Comparison of ENCODE assay signal across 1 cellular context in the genomic region with DNA sequence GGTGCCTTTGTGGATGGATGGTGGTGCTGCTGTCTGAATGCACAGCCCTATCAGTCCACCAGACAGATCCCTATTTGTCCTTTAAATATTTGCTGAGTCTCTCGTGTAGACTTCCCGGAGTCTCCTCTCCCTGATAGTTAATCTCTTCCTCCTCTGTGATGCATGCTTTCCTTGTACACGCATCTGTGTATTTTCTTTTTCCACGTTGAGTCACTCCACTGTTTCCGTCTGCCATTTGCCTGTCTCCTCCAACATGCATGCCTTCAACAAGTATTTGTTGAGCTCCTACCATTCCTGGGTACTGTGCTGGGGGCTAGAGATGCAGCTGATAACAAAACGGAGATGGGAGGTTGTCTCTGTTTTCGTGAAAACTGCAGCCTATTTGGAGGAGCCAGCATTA.
TF ChIP-seq lines count a peak whose summit lies in the region.

No MANE protein-coding gene starts in this region.

TF ChIP-seq in GM23338, 12 proteins besides CTCF, POLR2A, EP300 and RAD21 (continued from another document):
- TF ChIP-seq, protein P1, sequence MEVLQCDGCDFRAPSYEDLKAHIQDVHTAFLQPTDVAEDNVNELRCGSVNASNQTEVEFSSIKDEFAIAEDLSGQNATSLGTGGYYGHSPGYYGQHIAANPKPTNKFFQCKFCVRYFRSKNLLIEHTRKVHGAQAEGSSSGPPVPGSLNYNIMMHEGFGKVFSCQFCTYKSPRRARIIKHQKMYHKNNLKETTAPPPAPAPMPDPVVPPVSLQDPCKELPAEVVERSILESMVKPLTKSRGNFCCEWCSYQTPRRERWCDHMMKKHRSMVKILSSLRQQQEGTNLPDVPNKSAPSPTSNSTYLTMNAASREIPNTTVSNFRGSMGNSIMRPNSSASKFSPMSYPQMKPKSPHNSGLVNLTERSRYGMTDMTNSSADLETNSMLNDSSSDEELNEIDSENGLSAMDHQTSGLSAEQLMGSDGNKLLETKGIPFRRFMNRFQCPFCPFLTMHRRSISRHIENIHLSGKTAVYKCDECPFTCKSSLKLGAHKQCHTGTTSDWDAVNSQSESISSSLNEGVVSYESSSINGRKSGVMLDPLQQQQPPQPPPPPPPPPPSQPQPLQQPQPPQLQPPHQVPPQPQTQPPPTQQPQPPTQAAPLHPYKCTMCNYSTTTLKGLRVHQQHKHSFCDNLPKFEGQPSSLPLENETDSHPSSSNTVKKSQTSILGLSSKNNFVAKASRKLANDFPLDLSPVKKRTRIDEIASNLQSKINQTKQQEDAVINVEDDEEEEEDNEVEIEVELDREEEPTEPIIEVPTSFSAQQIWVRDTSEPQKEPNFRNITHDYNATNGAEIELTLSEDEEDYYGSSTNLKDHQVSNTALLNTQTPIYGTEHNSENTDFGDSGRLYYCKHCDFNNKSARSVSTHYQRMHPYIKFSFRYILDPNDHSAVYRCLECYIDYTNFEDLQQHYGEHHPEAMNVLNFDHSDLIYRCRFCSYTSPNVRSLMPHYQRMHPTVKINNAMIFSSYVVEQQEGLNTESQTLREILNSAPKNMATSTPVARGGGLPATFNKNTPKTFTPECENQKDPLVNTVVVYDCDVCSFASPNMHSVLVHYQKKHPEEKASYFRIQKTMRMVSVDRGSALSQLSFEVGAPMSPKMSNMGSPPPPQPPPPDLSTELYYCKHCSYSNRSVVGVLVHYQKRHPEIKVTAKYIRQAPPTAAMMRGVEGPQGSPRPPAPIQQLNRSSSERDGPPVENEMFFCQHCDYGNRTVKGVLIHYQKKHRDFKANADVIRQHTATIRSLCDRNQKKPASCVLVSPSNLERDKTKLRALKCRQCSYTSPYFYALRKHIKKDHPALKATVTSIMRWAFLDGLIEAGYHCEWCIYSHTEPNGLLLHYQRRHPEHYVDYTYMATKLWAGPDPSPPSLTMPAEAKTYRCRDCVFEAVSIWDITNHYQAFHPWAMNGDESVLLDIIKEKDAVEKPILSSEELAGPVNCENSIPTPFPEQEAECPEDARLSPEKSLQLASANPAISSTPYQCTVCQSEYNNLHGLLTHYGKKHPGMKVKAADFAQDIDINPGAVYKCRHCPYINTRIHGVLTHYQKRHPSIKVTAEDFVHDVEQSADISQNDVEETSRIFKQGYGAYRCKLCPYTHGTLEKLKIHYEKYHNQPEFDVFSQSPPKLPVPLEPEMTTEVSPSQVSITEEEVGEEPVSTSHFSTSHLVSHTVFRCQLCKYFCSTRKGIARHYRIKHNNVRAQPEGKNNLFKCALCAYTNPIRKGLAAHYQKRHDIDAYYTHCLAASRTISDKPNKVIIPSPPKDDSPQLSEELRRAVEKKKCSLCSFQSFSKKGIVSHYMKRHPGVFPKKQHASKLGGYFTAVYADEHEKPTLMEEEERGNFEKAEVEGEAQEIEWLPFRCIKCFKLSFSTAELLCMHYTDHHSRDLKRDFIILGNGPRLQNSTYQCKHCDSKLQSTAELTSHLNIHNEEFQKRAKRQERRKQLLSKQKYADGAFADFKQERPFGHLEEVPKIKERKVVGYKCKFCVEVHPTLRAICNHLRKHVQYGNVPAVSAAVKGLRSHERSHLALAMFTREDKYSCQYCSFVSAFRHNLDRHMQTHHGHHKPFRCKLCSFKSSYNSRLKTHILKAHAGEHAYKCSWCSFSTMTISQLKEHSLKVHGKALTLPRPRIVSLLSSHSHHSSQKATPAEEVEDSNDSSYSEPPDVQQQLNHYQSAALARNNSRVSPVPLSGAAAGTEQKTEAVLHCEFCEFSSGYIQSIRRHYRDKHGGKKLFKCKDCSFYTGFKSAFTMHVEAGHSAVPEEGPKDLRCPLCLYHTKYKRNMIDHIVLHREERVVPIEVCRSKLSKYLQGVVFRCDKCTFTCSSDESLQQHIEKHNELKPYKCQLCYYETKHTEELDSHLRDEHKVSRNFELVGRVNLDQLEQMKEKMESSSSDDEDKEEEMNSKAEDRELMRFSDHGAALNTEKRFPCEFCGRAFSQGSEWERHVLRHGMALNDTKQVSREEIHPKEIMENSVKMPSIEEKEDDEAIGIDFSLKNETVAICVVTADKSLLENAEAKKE (CRISPR knock-in tag; IDR thresholded peaks at IDR 0.05) = no peak
- no peak for TF ChIP-seq NANOG (IDR thresholded peaks at IDR 0.05; ENCODE audit: borderline replicate concordance)
- TF ChIP-seq, protein P2, sequence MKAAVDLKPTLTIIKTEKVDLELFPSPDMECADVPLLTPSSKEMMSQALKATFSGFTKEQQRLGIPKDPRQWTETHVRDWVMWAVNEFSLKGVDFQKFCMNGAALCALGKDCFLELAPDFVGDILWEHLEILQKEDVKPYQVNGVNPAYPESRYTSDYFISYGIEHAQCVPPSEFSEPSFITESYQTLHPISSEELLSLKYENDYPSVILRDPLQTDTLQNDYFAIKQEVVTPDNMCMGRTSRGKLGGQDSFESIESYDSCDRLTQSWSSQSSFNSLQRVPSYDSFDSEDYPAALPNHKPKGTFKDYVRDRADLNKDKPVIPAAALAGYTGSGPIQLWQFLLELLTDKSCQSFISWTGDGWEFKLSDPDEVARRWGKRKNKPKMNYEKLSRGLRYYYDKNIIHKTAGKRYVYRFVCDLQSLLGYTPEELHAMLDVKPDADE (IDR thresholded peaks at IDR 0.05) = no peak
- no peak for TF ChIP-seq CREB1 (CRISPR knock-in tag; IDR thresholded peaks at IDR 0.05; ENCODE audit: low read depth)
- TF ChIP-seq ZNF331 (CRISPR knock-in tag; IDR thresholded peaks at IDR 0.05; ENCODE audit: low read depth) = no peak
- no peak for TF ChIP-seq JUNB (IDR thresholded peaks at IDR 0.05; ENCODE audit: unreplicated experiment)
- no peak for TF ChIP-seq POLR2AphosphoS5 (IDR thresholded peaks at IDR 0.05; ENCODE audit: low read depth)
